14 cellular contexts compared by ENCODE assay signal in the genomic region with DNA sequence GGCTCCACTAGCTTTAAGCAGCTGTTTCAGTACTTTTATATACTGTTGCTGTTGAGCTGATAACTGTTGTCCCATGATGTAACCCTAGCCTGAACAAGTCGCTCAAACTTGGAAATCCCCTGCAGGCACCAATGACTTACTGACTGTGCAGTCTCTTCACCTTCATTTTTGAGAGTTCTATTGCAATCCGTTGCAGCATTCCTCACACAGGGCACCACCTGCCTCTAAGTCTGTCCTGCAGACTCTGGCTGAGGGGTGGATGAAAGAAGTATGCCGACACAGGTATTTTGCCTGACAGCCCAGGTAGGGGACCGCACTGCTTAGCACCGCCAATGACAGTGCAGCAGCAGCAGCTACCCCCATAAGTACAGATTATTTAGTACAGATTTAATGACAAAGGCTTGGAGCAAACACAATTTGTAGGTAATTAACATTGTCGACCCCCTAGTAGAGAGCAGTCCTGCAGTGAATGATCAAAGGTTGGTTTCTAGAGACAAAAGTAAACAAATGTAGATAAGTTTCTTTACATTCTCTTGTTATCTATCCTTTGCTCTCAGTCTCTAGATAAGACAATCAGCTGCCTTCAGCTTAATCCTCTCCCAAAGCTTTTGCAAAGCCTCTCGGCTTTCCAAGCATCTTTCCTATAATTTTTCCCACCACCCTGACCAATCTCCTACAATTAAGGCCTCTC.
"Had no signal": no experiment of that assay in that cellular context is flagged by ENCODE, and none has a peak within 500 bp of the region (broad histone marks: within the 10 kb centered on the region; RNA-seq: fewer than 3 reads in every experiment).

No MANE protein-coding gene starts in this region.

- H3K27ac ChIP-seq: epithelial cell of prostate, foreskin keratinocyte, left lung, thyroid gland had no signal

- H3K4me1 ChIP-seq: foreskin keratinocyte, left lung, thyroid gland had no signal

- DNase-seq: activated CD4-positive, CD25-positive, alpha-beta regulatory T cell treated with anti-CD3 and anti-CD28 coated beads, Interleukin-2, amount 50 U/mL, for 72 hours; activated CD8-positive, alpha-beta memory T cell treated with anti-CD3 and anti-CD28 coated beads for 24 hours; activated gamma-delta T cell treated with Interleukin-2 at 50 U/mL for 16 hours; activated naive CD8-positive, alpha-beta T cell treated with anti-CD3 and anti-CD28 coated beads for 36 hours; amygdala; effector memory CD8-positive, alpha-beta T cell; foreskin keratinocyte; left lung; nephron progenitor cell; retina; stimulated activated CD4-positive, alpha-beta T cell treated with anti-CD3 and anti-CD28 coated beads, Interleukin-2, amount 100 ng/mL, for 24 hours; stimulated activated naive CD4-positive, alpha-beta T cell treated with Interleukin-2 at 50 U/mL for 16 hours; thyroid gland had no signal

- ATAC-seq: effector memory CD8-positive, alpha-beta T cell; foreskin keratinocyte; left lung had no signal

- H3K9me3 Mint-ChIP-seq: nephron progenitor cell had no signal

- H3K27ac Mint-ChIP-seq: activated naive CD8-positive, alpha-beta T cell treated with anti-CD3 and anti-CD28 coated beads for 36 hours; effector memory CD8-positive, alpha-beta T cell; nephron progenitor cell had no signal

- H3K4me1 Mint-ChIP-seq: activated naive CD8-positive, alpha-beta T cell treated with anti-CD3 and anti-CD28 coated beads for 36 hours; nephron progenitor cell had no signal

- H3K27me3 Mint-ChIP-seq: activated naive CD8-positive, alpha-beta T cell treated with anti-CD3 and anti-CD28 coated beads for 36 hours; effector memory CD8-positive, alpha-beta T cell had no signal

- H3K36me3 ChIP-seq: left lung, thyroid gland had no signal

- H3K27me3 ChIP-seq: foreskin keratinocyte, left lung, thyroid gland had no signal

- H3K4me3 ChIP-seq: left lung, thyroid gland had no signal

- H3K4me3 Mint-ChIP-seq: activated naive CD8-positive, alpha-beta T cell treated with anti-CD3 and anti-CD28 coated beads for 36 hours; effector memory CD8-positive, alpha-beta T cell; nephron progenitor cell had no signal

- H3K9me3 ChIP-seq: thyroid gland had no signal

- H3K36me3 Mint-ChIP-seq: activated naive CD8-positive, alpha-beta T cell treated with anti-CD3 and anti-CD28 coated beads for 36 hours had no signal
